1 cellular context compared by ENCODE assay signal in genomic region chr9:23375511-23375910, GRCh38.
TF ChIP-seq lines count a peak whose summit lies in the region.

No MANE protein-coding gene starts in this region.

TF ChIP-seq in HepG2, 621 proteins besides CTCF, POLR2A, EP300 and RAD21 (continued from another document):
- TF ChIP-seq ZBTB26 (CRISPR knock-in tag; IDR thresholded peaks at IDR 0.05; ENCODE audit: borderline replicate concordance) (no peak), CEBPZ (IDR thresholded peaks at IDR 0.05; ENCODE audit: low read length) (no peak), TFE3 (CRISPR knock-in tag; IDR thresholded peaks at IDR 0.05) (no peak), MAFK (conservative IDR thresholded peaks at IDR 0.05 in 1 of 2, IDR thresholded peaks at IDR 0.05 in 1 of 2; ENCODE audit: low read length in 2 of 2) (no peak)
